20 cellular contexts compared by ENCODE assay signal in the genomic region with DNA sequence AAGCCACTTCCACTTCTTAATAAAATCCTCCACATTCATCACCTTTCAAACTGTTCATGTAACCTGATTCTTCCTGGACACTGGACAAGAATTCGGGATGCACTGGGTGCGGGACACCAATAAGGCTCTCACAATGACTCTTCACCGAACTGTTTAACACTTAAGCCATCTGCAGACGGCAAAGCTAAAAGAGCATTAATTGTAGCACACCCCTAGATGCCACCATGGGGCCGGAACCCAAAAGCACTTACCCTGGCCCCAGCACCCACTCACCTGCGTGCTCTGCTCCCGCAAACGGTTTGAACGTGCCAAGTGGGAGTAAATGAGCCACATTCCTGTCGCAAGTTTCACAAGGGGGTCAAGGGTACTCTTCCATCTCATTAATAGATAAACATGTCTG.
"Had no signal": no experiment of that assay in that cellular context is flagged by ENCODE, and none has a peak within 500 bp of the region (broad histone marks: within the 10 kb centered on the region; RNA-seq: fewer than 3 reads in every experiment).

No MANE protein-coding gene starts in this region.

- ATAC-seq: activated CD8-positive, alpha-beta T cell treated with anti-CD3 and anti-CD28 coated beads, Interleukin-2, amount 10 ng/mL, durations not matched to agents 7 days and 5 days; activated naive CD8-positive, alpha-beta T cell treated with anti-CD3 and anti-CD28 coated beads, Interleukin-2, amount 50 U/mL, for 24 hours; body of pancreas; gastrocnemius medialis; natural killer cell treated with Interleukin-12 subunit alpha and Interleukin-12 subunit beta and Interleukin-15 and Interleukin-18, amount 100 ng/mL, for 72 hours; pancreas; right cardiac atrium; stimulated activated naive CD8-positive, alpha-beta T cell treated with anti-CD3 and anti-CD28 coated beads, Interleukin-15, amount 100 ng/mL, for 72 hours had no signal

- DNase-seq: activated CD4-positive, alpha-beta T cell treated with anti-CD3 and anti-CD28 coated beads for 1 hour; activated CD4-positive, alpha-beta T cell treated with anti-CD3 and anti-CD28 coated beads, Interleukin-2, amount 50 U/mL, for 1 hour; activated CD8-positive, alpha-beta T cell treated with anti-CD3 and anti-CD28 coated beads, Interleukin-2, amount 10 ng/mL, durations not matched to agents 7 days and 5 days; activated gamma-delta T cell; activated naive CD4-positive, alpha-beta T cell treated with anti-CD3 and anti-CD28 coated beads, Interleukin-2, amount 50 U/mL, for 16 hours; activated naive CD8-positive, alpha-beta T cell treated with anti-CD3 and anti-CD28 coated beads, Interleukin-2, amount 50 U/mL, for 24 hours; anterior cingulate cortex; body of pancreas; dermis blood vessel endothelial cell; effector memory CD4-positive, alpha-beta T cell; gastrocnemius medialis; hippocampal formation; pancreas; right cardiac atrium; stimulated activated CD4-positive, alpha-beta T cell treated with anti-CD3 and anti-CD28 coated beads, Interleukin-12 subunit alpha, Interleukin-12 subunit beta, amount 100 ng/mL, for 4 hours; stimulated activated CD4-positive, alpha-beta T cell treated with anti-CD3 and anti-CD28 coated beads, Interleukin-4, amount 100 ng/mL, for 4 hours; stimulated activated naive CD8-positive, alpha-beta T cell treated with anti-CD3 and anti-CD28 coated beads, Interleukin-15, amount 100 ng/mL, for 72 hours; T-helper 9 cell; tibial artery had no signal
